ENCODE assay signal across 17 cellular contexts in genomic region chr6:17869753-17870050, GRCh38.
DNase-seq lines count a peak whose midpoint lies in the region; ATAC-seq, FAIRE-seq and TF ChIP-seq lines count a peak whose summit lies in the region.
"Had no signal": no experiment of that assay in that cellular context is flagged by ENCODE, and none has a peak within 500 bp of the region (broad histone marks: within the 10 kb centered on the region; RNA-seq: fewer than 3 reads in every experiment).

No MANE protein-coding gene starts in this region.

- peaks cover 46% of the 10 kb centered on the region for H3K4me1 Mint-ChIP-seq in brain
- H3K4me1 Mint-ChIP-seq: central memory CD8-positive, alpha-beta T cell had no signal

- H3K36me3 ChIP-seq in RWPE2 (ENCODE audit: low read depth), result peaks cover 6% of the 10 kb centered on the region
- H3K36me3 ChIP-seq in keratinocyte (ENCODE audit: control insufficient read depth in 2 of 2, extremely low read depth in 1 of 2, insufficient read depth in 2 of 2, low read length in 2 of 2), result peaks cover 2 to 3% of the 10 kb centered on the region in 2 experiments
- H3K36me3 ChIP-seq: right atrium auricular region, thyroid gland had no signal

- peak overlapping the region; percentile 84 for H3K4me2 ChIP-seq in keratinocyte (ENCODE audit: control insufficient read depth, extremely low read depth, insufficient read depth, low read depth, low read length)

- ATAC-seq in RWPE2 (ENCODE audit: low read depth) (no peak), HG02763 (IDR thresholded peaks at IDR 0.05; ENCODE audit: unreplicated experiment) (no peak)

- TF ChIP-seq CTCF in RWPE2 (IDR thresholded peaks at IDR 0.05; ENCODE audit: poor library complexity, severe bottlenecking) (no peak), brain (conservative IDR thresholded peaks at IDR 0.05) (no peak), keratinocyte (optimal IDR thresholded peaks at IDR 0.05 in 1 of 3, IDR thresholded peaks at IDR 0.05 in 1 of 3, conservative IDR thresholded peaks at IDR 0.05 in 1 of 3; ENCODE audit: extremely low read depth in 1 of 3, insufficient read depth in 2 of 3, low read length in 3 of 3) (no peak)

- no peaks in the 10 kb centered on the region for H3K9me1 ChIP-seq in keratinocyte (ENCODE audit: control insufficient read depth, extremely low read depth, insufficient read depth, low read length)

- H3K4me3 ChIP-seq in RWPE2 (ENCODE audit: severe bottlenecking), result no peak overlapping the region
- H3K4me3 ChIP-seq in keratinocyte (ENCODE audit: control insufficient read depth in 2 of 3, extremely low read depth in 1 of 3, insufficient read depth in 2 of 3, low read depth in 1 of 3, low read length in 3 of 3), result peak overlapping the region in 1 of 3 experiments; percentile 39
- H3K4me3 ChIP-seq: right atrium auricular region, thyroid gland had no signal

- DNase-seq in RWPE2 (ENCODE audit: low spot score) (no peak), keratinocyte (ENCODE audit: low read depth, low spot score) (no peak), superior temporal gyrus (ENCODE audit: extremely low spot score) (peak; percentile 79), Ammon's horn (ENCODE audit: low spot score) (no peak)
- DNase-seq in stimulated activated CD4-positive, alpha-beta T cell treated with anti-CD3 and anti-CD28 coated beads, Interleukin-12 subunit alpha, Interleukin-12 subunit beta, amount 100 ng/mL, for 4 hours, result no peak
- DNase-seq: activated CD8-positive, alpha-beta memory T cell treated with anti-CD3 and anti-CD28 coated beads for 24 hours; DMS53; H9; NCI-H1694; NCI-H446; stimulated activated CD4-positive, alpha-beta T cell treated with anti-CD3 and anti-CD28 coated beads, Interleukin-2, amount 100 ng/mL, for 24 hours; thyroid gland had no signal

- H3K9me3 ChIP-seq in RWPE2 (ENCODE audit: severe bottlenecking) (no peaks in the 10 kb centered on the region), keratinocyte (ENCODE audit: control insufficient read depth, low read depth, low read length) (no peaks in the 10 kb centered on the region)
- H3K9me3 ChIP-seq: right atrium auricular region, thyroid gland had no signal

- H3K79me2 ChIP-seq in keratinocyte (ENCODE audit: control insufficient read depth, insufficient read depth, low read length), result peaks cover 8% of the 10 kb centered on the region

- no peaks in the 10 kb centered on the region for H4K20me1 ChIP-seq in keratinocyte (ENCODE audit: control insufficient read depth, extremely low read depth, insufficient read depth, low read length)

- peak overlapping the region; percentile 100 for H3K27ac ChIP-seq in RWPE2 (ENCODE audit: poor library complexity, severe bottlenecking)
- peak overlapping the region; percentile 87 for H3K27ac ChIP-seq in keratinocyte (ENCODE audit: control insufficient read depth, insufficient read depth, low read length)
- H3K27ac ChIP-seq: thyroid gland had no signal

- FAIRE-seq in keratinocyte (lab: Jason Lieb, UNC), result no peak
- FAIRE-seq: endometrium had no signal

- H3K4me3 Mint-ChIP-seq in brain, result no peak overlapping the region
- H3K4me3 Mint-ChIP-seq: central memory CD8-positive, alpha-beta T cell; H9 had no signal

- peak overlapping the region; percentile 58 for H3K9ac ChIP-seq in keratinocyte (ENCODE audit: control insufficient read depth, extremely low read depth, insufficient read depth, low read length)

- H2AFZ ChIP-seq in keratinocyte (ENCODE audit: control insufficient read depth, low read length), result no peak overlapping the region

- dilution Hi-C loops in keratinocyte (cut with MboI; ENCODE audit: extremely low pct_ligation_motif_present, low sequenced_read_pairs), result no loop called here

- H3K27ac Mint-ChIP-seq in brain, result peak overlapping the region in 3 of 5 experiments; percentile 22 to 49 (median 33)

- H3K27me3 ChIP-seq in RWPE2 (ENCODE audit: insufficient read depth, poor library complexity, severe bottlenecking) (no peaks in the 10 kb centered on the region), keratinocyte (ENCODE audit: control insufficient read depth, extremely low read depth, insufficient read depth, low read length) (no peaks in the 10 kb centered on the region)
- H3K27me3 ChIP-seq: right atrium auricular region, thyroid gland had no signal

- no peaks in the 10 kb centered on the region for H3K27me3 Mint-ChIP-seq in brain

- peaks cover 6% of the 10 kb centered on the region for H3K36me3 Mint-ChIP-seq in brain

- H3K9me3 Mint-ChIP-seq in brain, result peaks cover 0 to under 1% (median 0%) of the 10 kb centered on the region in 5 experiments
- H3K9me3 Mint-ChIP-seq: central memory CD8-positive, alpha-beta T cell; H9 had no signal

- H3K4me1 ChIP-seq in RWPE2 (ENCODE audit: insufficient read depth, poor library complexity, severe bottlenecking), result peaks cover 46% of the 10 kb centered on the region
- H3K4me1 ChIP-seq in keratinocyte (ENCODE audit: control insufficient read depth, extremely low read depth, insufficient read depth, low read length), result peaks cover 65% of the 10 kb centered on the region
